In the genomic region with DNA sequence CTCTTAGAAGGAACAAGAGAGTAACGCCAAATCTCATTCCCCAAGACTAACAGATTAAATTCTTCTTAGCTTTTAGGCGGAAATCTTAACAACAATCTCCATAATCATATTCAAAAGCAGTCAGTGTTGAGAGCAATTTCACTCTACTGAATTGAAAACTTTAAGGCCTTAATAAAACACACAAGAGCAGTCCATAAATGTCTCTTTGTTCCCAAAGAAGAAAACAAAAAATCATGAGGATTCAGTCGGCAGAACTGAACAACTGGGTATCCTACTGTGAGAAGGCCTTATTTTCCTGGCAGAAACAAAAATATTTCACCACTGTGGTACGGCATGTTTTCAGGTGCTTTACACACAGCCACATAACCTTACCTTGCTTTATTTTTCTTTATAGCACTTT, we compare ENCODE assay signal across 20 cellular contexts. TPM values are rescaled to one million over a fixed set of nuclear protein-coding genes. Genes with fewer than 3 reads are reported as not detected.
DNase-seq lines count a peak whose midpoint lies in the region; ATAC-seq and TF ChIP-seq lines count a peak whose summit lies in the region.
"Had no signal": no experiment of that assay in that cellular context is flagged by ENCODE, and none has a peak within 500 bp of the region (broad histone marks: within the 10 kb centered on the region; RNA-seq: fewer than 3 reads in every experiment).

No MANE protein-coding gene starts in this region.

- no peaks in the 10 kb centered on the region for H3K36me3 ChIP-seq in tibial nerve
- H3K36me3 ChIP-seq in H7 (replicated peaks; ENCODE audit: control insufficient read depth, insufficient read depth, low read length): no peaks in the 10 kb centered on the region

- peak; percentile 49 for ATAC-seq in sciatic nerve
- ATAC-seq: GM12878 had no signal

- TF ChIP-seq EP300 in tibial nerve (IDR thresholded peaks at IDR 0.05): no peak

- no peak for TF ChIP-seq CTCF in tibial nerve (IDR thresholded peaks at IDR 0.05)

- intact Hi-C loops in sciatic nerve (cut with DNase I): no loop called here

- H3K27ac ChIP-seq in caudate nucleus (ENCODE audit: low read depth, low read length): peak overlapping the region; percentile 91
- peak overlapping the region; percentile 91 for H3K27ac ChIP-seq in layer of hippocampus (ENCODE audit: low read depth, low read length)
- peak overlapping the region; percentile 46 to 95 (median 81) for H3K27ac ChIP-seq in tibial nerve
- H3K27ac ChIP-seq: HL-60 had no signal

- H3K27me3 ChIP-seq in layer of hippocampus (ENCODE audit: control insufficient read depth, insufficient read depth, low read length) (no peaks in the 10 kb centered on the region), tibial nerve (no peaks in the 10 kb centered on the region), H7 (ENCODE audit: control insufficient read depth, insufficient read depth, low read length) (no peaks in the 10 kb centered on the region)

- H3K4me3 ChIP-seq in tibial nerve: no peak overlapping the region
- H3K4me3 ChIP-seq in H7 (ENCODE audit: insufficient read depth, low read depth, low read length): no peak overlapping the region
- H3K4me3 ChIP-seq: GM12878 had no signal

- WGBS in tibial nerve, 2 donors: 46 to 51% methylated on average over 4 of the region's 4 CpGs

- in situ Hi-C loops in KBM-7 (cut with MboI; ENCODE audit: low pct_unique_long_range_greater_than_20kb, low sequenced_read_pairs): loop anchor here (25.0 kb wide), 1 partner anchor 339 kb away; no protein-coding TSS in a partner anchor

- peaks cover 0 to 3% (median 0%) of the 10 kb centered on the region in 4 donors for H3K9me3 ChIP-seq in tibial nerve
- H3K9me3 ChIP-seq: Caco-2 had no signal

- DNase-seq in caudate nucleus (lab: John Stamatoyannopoulos, UW) (no peak), sciatic nerve (ENCODE audit: low spot score) (no peak), tibial nerve (ENCODE audit: low spot score in 2 of 2) (no peak), KBM-7 (no peak), NCI-H510A (lab: John Stamatoyannopoulos, UW) (no peak), NCI-H2107 (lab: John Stamatoyannopoulos, UW) (no peak), H7 (no peak)
- DNase-seq: Caco-2; CD4-positive, alpha-beta memory T cell; GDM1; Karpas-422; NCI-H1092; NCI-H1417 treated with DMSO at 0.1 percent for 48 hours; NCI-H1694 treated with DMSO at 0.1 percent for 48 hours; NCI-H2081 treated with DMSO at 0.1 percent for 48 hours; NCI-H524 treated with DMSO at 0.1 percent for 48 hours; NCI-H774 had no signal

- H3K4me1 ChIP-seq in tibial nerve: peaks cover 0 to 47% (median 23%) of the 10 kb centered on the region in 4 donors

- TF ChIP-seq POLR2A in tibial nerve (IDR thresholded peaks at IDR 0.05): no peak

RNA-seq across cellular contexts. Expression of gene ABHD12, which starts 14.4 kb away (rescaled TPM):
- total RNA-seq in sciatic nerve (70.4 TPM), tibial nerve (100 to 1,000 TPM in 2 of 4 donors, 10 to 100 TPM in 2; 67.2 to 116 (median 105) TPM)
- 36.4 and 37.2 TPM in 2 replicates for total RNA-seq in H7 (2014; rRNA removed; shearing (Covaris generic))

RNA-seq across cellular contexts. Expression of gene GINS1, which starts 31.2 kb away (rescaled TPM):
- total RNA-seq in sciatic nerve (1.4 TPM), tibial nerve (1 to 10 TPM in 1 of 4 donors, under 1 TPM in 3; 0.21 to 1.1 (median 0.59) TPM)
- 46.6 and 48.9 TPM in 2 replicates for total RNA-seq in H7 (2014; rRNA removed; shearing (Covaris generic))

Comparison
In these comparisons a context has a peak if more than half of its experiments do, and no peak if none do; other contexts are left out.
1. RNA of gene GINS1, which starts 31.2 kb away (total RNA-seq): 46.6 to 48.9 TPM in H7; 1.4 TPM in sciatic nerve (single experiment) and 0.21 to 1.1 TPM in tibial nerve; every median in the first group is over 10 times any median in the second.
2. Peak in every context shown above with its lines, with median percentiles within 50 percentile points of each other: H3K27ac ChIP-seq.